8 cellular contexts compared by ENCODE assay signal in genomic region chr1:157137773-157138219, GRCh38. TPM values are rescaled to one million over a fixed set of nuclear protein-coding genes. Genes with fewer than 3 reads are reported as not detected.
A peak's percentile ranks its signal among the peaks of the same experiment; 100 is the strongest.
DNase-seq lines count a peak whose midpoint lies in the region; ATAC-seq and TF ChIP-seq lines count a peak whose summit lies in the region.

No MANE protein-coding gene starts in this region.

- H3K9me3 ChIP-seq in mammary epithelial cell (replicated peaks; ENCODE audit: insufficient read depth, low read length) = no peaks in the 10 kb centered on the region

- H3K4me1 ChIP-seq in mammary epithelial cell (ENCODE audit: insufficient read depth, low read length) = peaks cover 47% of the 10 kb centered on the region

- intact Hi-C loops in mammary epithelial cell (cut with micrococcal nuclease) = loop anchor here (1.0 to 10.0 kb wide), 4 partner anchors 15 to 243 kb away; partner anchors contain the start of gene PEAR1

- H3K36me3 ChIP-seq in mammary epithelial cell (ENCODE audit: insufficient read depth, low read length) = peaks cover 18% of the 10 kb centered on the region

- peaks cover 5% of the 10 kb centered on the region for H3K36me3 Mint-ChIP-seq in mesothelial cell of epicardium

- H3K79me2 ChIP-seq in mammary epithelial cell (ENCODE audit: insufficient read depth, low read length) = peaks cover 49% of the 10 kb centered on the region

- BruUV-seq in mammary epithelial cell (replicated peaks; lab: Mats Ljungman, UMichigan) = TSS peak; percentile 21

- peak overlapping the region; percentile 97 for H3K4me3 Mint-ChIP-seq in mesothelial cell of epicardium

- peak overlapping the region; percentile 90 for H2AFZ ChIP-seq in mammary epithelial cell (ENCODE audit: low read depth, low read length)

- H3K27ac Mint-ChIP-seq in mesothelial cell of epicardium = peak overlapping the region; percentile 99

- H3K4me3 ChIP-seq in mammary epithelial cell (replicated peaks in 1 of 3; ENCODE audit: insufficient read depth in 1 of 3, low read depth in 2 of 3, low read length in 3 of 3) = peak overlapping the region; percentile 91 to 96 (median 93)

- no peaks in the 10 kb centered on the region for H3K9me3 Mint-ChIP-seq in mesothelial cell of epicardium

- no peaks in the 10 kb centered on the region for H3K27me3 ChIP-seq in mammary epithelial cell (ENCODE audit: insufficient read depth, low read length)

- in situ Hi-C loops in mammary epithelial cell (cut with MboI; ENCODE audit: low sequenced_read_pairs in 2 of 2) = no loop called here

- H3K4me2 ChIP-seq in mammary epithelial cell (ENCODE audit: insufficient read depth, low read depth, low read length) = peak overlapping the region; percentile 93

- no peaks in the 10 kb centered on the region for H3K27me3 Mint-ChIP-seq in mesothelial cell of epicardium (ENCODE audit: low read depth)

- H4K20me1 ChIP-seq in mammary epithelial cell (ENCODE audit: insufficient read depth, low read length) = no peaks in the 10 kb centered on the region

- TF ChIP-seq CTCF in mammary epithelial cell (conservative IDR thresholded peaks at IDR 0.05 in 1 of 2, IDR thresholded peaks at IDR 0.05 in 1 of 2; ENCODE audit: extremely low read depth in 1 of 2, insufficient read depth in 1 of 2, low read depth in 1 of 2, low read length in 2 of 2) = no peak
- TF ChIP-seq CTCF in mesothelial cell of epicardium (IDR thresholded peaks at IDR 0.05; ENCODE audit: unreplicated experiment) = no peak
- TF ChIP-seq CTCF in GM10266 (IDR thresholded peaks at IDR 0.05; ENCODE audit: control insufficient read depth, insufficient read depth, low read depth, missing control alignments) = no peak

- H3K27ac ChIP-seq in mammary epithelial cell (ENCODE audit: insufficient read depth, low read depth, low read length) = peak overlapping the region; percentile 81

- dilution Hi-C loops in mammary epithelial cell (cut with HindIII; ENCODE audit: low sequenced_read_pairs) = loop anchor here (5.0 kb wide), 1 partner anchor 105 kb away; no protein-coding TSS in a partner anchor

- DNase-seq in mammary epithelial cell (no peak), mesothelial cell of epicardium (ENCODE audit: low spot score in 2 of 2, unreplicated experiment in 2 of 2) (peak in 1 of 2 experiments; percentile 47), GM10266 (ENCODE audit: extremely low spot score) (no peak), DMS53 treated with DMSO at 0.1 percent for 48 hours (lab: John Stamatoyannopoulos, UW; ENCODE audit: unreplicated experiment) (no peak), HPDE6-E6E7 (ENCODE audit: extremely low spot score) (no peak)
- DNase-seq in activated effector memory CD4-positive, alpha-beta T cell treated with Interleukin-2 at 50 U/mL for 16 hours = no peak

- ATAC-seq in GM19025 (IDR thresholded peaks at IDR 0.05; ENCODE audit: low read depth, unreplicated experiment) (peak; percentile 2), HG03378 (IDR thresholded peaks at IDR 0.05; ENCODE audit: unreplicated experiment) (peak; percentile 6)

- CTCF ChIA-PET in mammary epithelial cell (lab: Charles Lee; ENCODE audit: low non-redundant PET) = no interaction called here

- 0% methylated on average over 4 of the region's 24 CpGs for WGBS in mammary epithelial cell (ENCODE audit: low coverage, missing lambda C conversion rate)

- H3K4me1 Mint-ChIP-seq in mesothelial cell of epicardium = peaks cover 85% of the 10 kb centered on the region

- H3K9ac ChIP-seq in mammary epithelial cell (ENCODE audit: insufficient read depth, low read length) = peak overlapping the region; percentile 98

RNA-seq across cellular contexts. Expression of gene ETV3, which starts 0.4 kb away (rescaled TPM):
- total RNA-seq in mammary epithelial cell (10 to 100 TPM; 20.5 to 34.1 TPM), mesothelial cell of epicardium (57.8 to 61.7 TPM (median 60.6 TPM) in 3 replicates)
- 11.4 TPM for polyA plus RNA-seq in mammary epithelial cell
- polyA minus RNA-seq in mammary epithelial cell = 27.6 TPM

RNA-seq across cellular contexts. Expression of gene ETV3L, which starts 38.2 kb away (rescaled TPM):
- not detected for total RNA-seq in mammary epithelial cell
- not detected for polyA plus RNA-seq in mammary epithelial cell
- polyA minus RNA-seq in mammary epithelial cell = not detected
- total RNA-seq in mesothelial cell of epicardium = not detected in 3 replicates
